ENCODE assay signal across 10 cellular contexts in the genomic region with DNA sequence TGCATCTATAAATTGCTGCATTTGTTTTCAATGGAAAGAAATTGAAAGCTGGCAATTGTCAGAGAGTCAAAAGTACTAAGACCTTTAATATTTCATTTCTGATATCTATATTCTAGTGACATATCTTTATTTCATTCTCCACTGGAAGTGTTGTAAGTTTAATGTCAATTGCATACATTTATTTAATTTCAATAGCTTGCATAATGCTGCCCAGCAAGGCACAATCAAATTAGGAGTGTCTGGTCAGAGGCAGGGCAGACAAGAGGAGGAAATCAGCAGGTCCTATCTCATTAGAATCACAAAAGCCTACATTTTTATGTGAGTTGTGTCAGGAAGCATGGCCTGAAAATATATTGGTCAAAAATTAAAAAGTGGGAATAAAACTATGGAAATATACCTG.
"Had no signal": no experiment of that assay in that cellular context is flagged by ENCODE, and none has a peak within 500 bp of the region (broad histone marks: within the 10 kb centered on the region; RNA-seq: fewer than 3 reads in every experiment).

No MANE protein-coding gene starts in this region.

- FAIRE-seq: H54, HepG2 had no signal

- H3K4me3 Mint-ChIP-seq: IgD-negative memory B cell had no signal

- H3K27me3 Mint-ChIP-seq: IgD-negative memory B cell had no signal

- H3K4me2 ChIP-seq: KMS-11 had no signal

- H3K27ac ChIP-seq: GM23248, HL-60, KMS-11 had no signal

- H3K9ac ChIP-seq: GM23248, KMS-11 had no signal

- DNase-seq: GM23248, GOT3, H9, HCEC 1CT, KBM-7 had no signal

- H2AFZ ChIP-seq: GM23248 had no signal

- ATAC-seq: HepG2 had no signal

- H3K4me3 ChIP-seq: GM23248 had no signal

- H3K27ac Mint-ChIP-seq: IgD-negative memory B cell had no signal

- H3K36me3 Mint-ChIP-seq: IgD-negative memory B cell had no signal

- H3K4me1 Mint-ChIP-seq: IgD-negative memory B cell had no signal
